ENCODE assay signal across 8 cellular contexts in genomic region chr1:239814306-239814881, GRCh38.
DNase-seq lines count a peak whose midpoint lies in the region; ATAC-seq and TF ChIP-seq lines count a peak whose summit lies in the region.

No MANE protein-coding gene starts in this region.

- no peaks in the 10 kb centered on the region for H3K79me2 ChIP-seq in osteoblast (ENCODE audit: insufficient read depth, low read length)

- TF ChIP-seq CTCF in Calu3 (IDR thresholded peaks at IDR 0.05; ENCODE audit: unreplicated experiment) = no peak
- no peak for TF ChIP-seq CTCF in choroid plexus epithelial cell (conservative IDR thresholded peaks at IDR 0.05; ENCODE audit: low read depth, low read length)
- no peak for TF ChIP-seq CTCF in osteoblast (IDR thresholded peaks at IDR 0.05; ENCODE audit: extremely low read depth, low read depth, low read length)

- no peaks in the 10 kb centered on the region for H3K36me3 ChIP-seq in osteoblast (ENCODE audit: insufficient read depth, low read length)

- CTCF ChIA-PET in Calu3 (lab: Charles Lee) = interaction anchor here (0.6 to 1.4 kb wide), 6 partner anchors 9 to 83 kb away, joined by 3 to 10 read pairs (median 3); no protein-coding TSS in a partner anchor

- no peaks in the 10 kb centered on the region for H3K27me3 Mint-ChIP-seq in Calu3 (ENCODE audit: unreplicated experiment)

- peak; percentile 69 for DNase-seq in Calu3
- peak; percentile 80 for DNase-seq in NCI-H226
- DNase-seq in choroid plexus epithelial cell (ENCODE audit: low read depth) = peak; percentile 14
- DNase-seq in osteoblast (ENCODE audit: insufficient read length, low spot score, missing footprints) = peak; percentile 93
- DNase-seq in HuH-7.5 (ENCODE audit: low spot score) = no peak
- DNase-seq in retina = no peak
- DNase-seq in NCI-H1694 treated with DMSO at 0.1 percent for 48 hours (lab: John Stamatoyannopoulos, UW) = no peak

- H3K4me3 ChIP-seq in choroid plexus epithelial cell (ENCODE audit: low read depth, low read length) (no peak overlapping the region), osteoblast (ENCODE audit: insufficient read depth, low read length) (no peak overlapping the region)

- no peak for ATAC-seq in HG03520 (IDR thresholded peaks at IDR 0.05; ENCODE audit: unreplicated experiment)

- H3K27ac Mint-ChIP-seq in Calu3 (ENCODE audit: unreplicated experiment) = peak overlapping the region; percentile 69

- H4K20me1 ChIP-seq in osteoblast (ENCODE audit: insufficient read depth, low read length) = no peaks in the 10 kb centered on the region

- no peaks in the 10 kb centered on the region for H3K9me3 ChIP-seq in osteoblast (ENCODE audit: low read depth, low read length)

- H3K4me1 ChIP-seq in osteoblast (ENCODE audit: insufficient read depth, low read length) = peaks cover 4% of the 10 kb centered on the region

- peaks cover under 1% of the 10 kb centered on the region for H3K9me3 Mint-ChIP-seq in Calu3 (ENCODE audit: low read depth, unreplicated experiment)

- H3K27me3 ChIP-seq in osteoblast (ENCODE audit: insufficient read depth, low read length) = no peaks in the 10 kb centered on the region

- BruUV-seq in Calu3 (replicated peaks; lab: Mats Ljungman, UMichigan) = no TSS peak

- H2AFZ ChIP-seq in osteoblast (ENCODE audit: low read length) = no peak overlapping the region

- no peak overlapping the region for H3K27ac ChIP-seq in osteoblast (ENCODE audit: low read depth, low read length)

- no peak overlapping the region for H3K4me2 ChIP-seq in osteoblast (ENCODE audit: insufficient read depth, low read length)

- H3K4me1 Mint-ChIP-seq in Calu3 (ENCODE audit: low read depth, unreplicated experiment) = peaks cover 51% of the 10 kb centered on the region

- peak overlapping the region; percentile 54 for H3K4me3 Mint-ChIP-seq in Calu3 (ENCODE audit: low read depth, unreplicated experiment)

- H3K36me3 Mint-ChIP-seq in Calu3 (ENCODE audit: insufficient read depth, unreplicated experiment) = peaks cover 11% of the 10 kb centered on the region

- intact Hi-C loops in Calu3 (cut with micrococcal nuclease; ENCODE audit: unreplicated experiment) = loop anchor here (5.0 to 10.0 kb wide), 4 partner anchors 83 to 850 kb away; no protein-coding TSS in a partner anchor

Comparison
In these comparisons a context has a peak if more than half of its experiments do, and no peak if none do; other contexts are left out.
1. DNase-seq: peak in Calu3 (single experiment), NCI-H226 (single experiment), choroid plexus epithelial cell (single experiment) and osteoblast (single experiment); none in HuH-7.5 (single experiment), retina (single experiment) and NCI-H1694 treated with DMSO at 0.1 percent for 48 hours (single experiment).